In the genomic region with DNA sequence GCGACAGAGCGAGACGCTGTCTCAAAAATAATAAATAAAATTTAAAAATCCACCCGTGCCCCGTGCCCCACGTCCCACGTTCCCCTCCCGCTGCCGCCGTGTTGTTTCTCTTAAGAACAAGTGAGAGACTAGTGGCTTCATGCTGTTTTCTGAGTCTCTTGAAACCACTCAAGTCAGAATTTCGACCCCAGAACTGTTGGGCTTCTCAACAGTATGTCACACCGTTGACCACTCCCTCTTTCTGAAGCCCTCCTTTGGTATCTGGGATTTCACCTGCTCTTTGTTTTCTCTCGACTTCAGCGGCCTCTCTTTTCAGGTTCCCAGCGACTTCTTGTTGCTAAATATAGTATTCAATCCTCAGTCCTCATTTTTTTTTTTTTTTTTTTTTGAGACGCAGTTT, we compare ENCODE assay signal across 8 cellular contexts. TPM values are rescaled to one million over a fixed set of nuclear protein-coding genes. Genes with fewer than 3 reads are reported as not detected.
DNase-seq lines count a peak whose midpoint lies in the region; ATAC-seq, FAIRE-seq and TF ChIP-seq lines count a peak whose summit lies in the region.

No MANE protein-coding gene starts in this region.

- peaks cover 6% of the 10 kb centered on the region for H3K4me1 ChIP-seq in keratinocyte (ENCODE audit: control insufficient read depth, extremely low read depth, insufficient read depth, low read length)
- peaks cover 6% of the 10 kb centered on the region for H3K4me1 ChIP-seq in testis

- H3K4me3 Mint-ChIP-seq in activated CD4-positive, alpha-beta T cell treated with anti-CD3 and anti-CD28 coated beads for 36 hours, result peak overlapping the region; percentile 93
- H3K4me3 Mint-ChIP-seq in activated T-helper 1 cell treated with anti-CD3 and anti-CD28 coated beads, Interleukin-12 subunit alpha, Interleukin-12 subunit beta, Interleukin-2, Interleukin-4 antibody, amounts not matched to agents 30 ng/mL and 10 ng/mL and 1 ng/mL, durations not matched to agents 14 hours and 24 hours and 36 hours, result peak overlapping the region; percentile 99

- no peak for TF ChIP-seq CTCF in keratinocyte (optimal IDR thresholded peaks at IDR 0.05 in 1 of 3, IDR thresholded peaks at IDR 0.05 in 1 of 3, conservative IDR thresholded peaks at IDR 0.05 in 1 of 3; ENCODE audit: extremely low read depth in 1 of 3, insufficient read depth in 2 of 3, low read length in 3 of 3)
- TF ChIP-seq CTCF in testis (IDR thresholded peaks at IDR 0.05), result no peak

- H3K36me3 Mint-ChIP-seq in activated CD4-positive, alpha-beta T cell treated with anti-CD3 and anti-CD28 coated beads for 36 hours (ENCODE audit: low read depth), result peaks cover 5% of the 10 kb centered on the region
- peaks cover 19% of the 10 kb centered on the region for H3K36me3 Mint-ChIP-seq in activated T-helper 1 cell treated with anti-CD3 and anti-CD28 coated beads, Interleukin-12 subunit alpha, Interleukin-12 subunit beta, Interleukin-2, Interleukin-4 antibody, amounts not matched to agents 30 ng/mL and 10 ng/mL and 1 ng/mL, durations not matched to agents 14 hours and 24 hours and 36 hours (ENCODE audit: low read depth)

- no peaks in the 10 kb centered on the region for H3K9me3 Mint-ChIP-seq in activated CD4-positive, alpha-beta T cell treated with anti-CD3 and anti-CD28 coated beads for 36 hours (ENCODE audit: low read depth)
- no peaks in the 10 kb centered on the region for H3K9me3 Mint-ChIP-seq in activated T-helper 1 cell treated with anti-CD3 and anti-CD28 coated beads, Interleukin-12 subunit alpha, Interleukin-12 subunit beta, Interleukin-2, Interleukin-4 antibody, amounts not matched to agents 30 ng/mL and 10 ng/mL and 1 ng/mL, durations not matched to agents 14 hours and 24 hours and 36 hours

- 38 to 39% methylated on average over 16 of the region's 16 CpGs for WGBS in testis, 2 donors

- intact Hi-C loops in activated CD4-positive, alpha-beta T cell treated with anti-CD3 and anti-CD28 coated beads for 36 hours (cut with DNase I, micrococcal nuclease), result loop anchor here (1.0 to 2.0 kb wide), 5 partner anchors 9 to 286 kb away; partner anchors contain the start of genes MAPK1 (in 1 of the 2) and PPM1F (in 1 of the 2)
- intact Hi-C loops in activated T-helper 1 cell treated with anti-CD3 and anti-CD28 coated beads, Interleukin-12 subunit alpha, Interleukin-12 subunit beta, Interleukin-2, Interleukin-4 antibody, amounts not matched to agents 30 ng/mL and 10 ng/mL and 1 ng/mL, durations not matched to agents 14 hours and 24 hours and 36 hours (cut with micrococcal nuclease), result loop anchor here (1.0 to 5.0 kb wide), 5 partner anchors 9 to 286 kb away; partner anchors contain the start of genes MAPK1, PPM1F and YPEL1
- intact Hi-C loops in testis (cut with DNase I; ENCODE audit: low total_unique reads), result no loop called here

- no peaks in the 10 kb centered on the region for H3K27me3 Mint-ChIP-seq in activated CD4-positive, alpha-beta T cell treated with anti-CD3 and anti-CD28 coated beads for 36 hours
- no peaks in the 10 kb centered on the region for H3K27me3 Mint-ChIP-seq in activated T-helper 1 cell treated with anti-CD3 and anti-CD28 coated beads, Interleukin-12 subunit alpha, Interleukin-12 subunit beta, Interleukin-2, Interleukin-4 antibody, amounts not matched to agents 30 ng/mL and 10 ng/mL and 1 ng/mL, durations not matched to agents 14 hours and 24 hours and 36 hours (ENCODE audit: insufficient read depth)

- peaks cover 27% of the 10 kb centered on the region for H3K4me1 Mint-ChIP-seq in activated CD4-positive, alpha-beta T cell treated with anti-CD3 and anti-CD28 coated beads for 36 hours
- peaks cover 30% of the 10 kb centered on the region for H3K4me1 Mint-ChIP-seq in activated T-helper 1 cell treated with anti-CD3 and anti-CD28 coated beads, Interleukin-12 subunit alpha, Interleukin-12 subunit beta, Interleukin-2, Interleukin-4 antibody, amounts not matched to agents 30 ng/mL and 10 ng/mL and 1 ng/mL, durations not matched to agents 14 hours and 24 hours and 36 hours (ENCODE audit: low read depth)

- no peak for ATAC-seq in activated CD4-positive, alpha-beta T cell treated with anti-CD3 and anti-CD28 coated beads for 36 hours
- no peak for ATAC-seq in HG03139 (IDR thresholded peaks at IDR 0.05; ENCODE audit: unreplicated experiment)

- no peak for DNase-seq in activated CD4-positive, alpha-beta T cell treated with anti-CD3 and anti-CD28 coated beads for 36 hours
- DNase-seq in activated CD4-positive, alpha-beta T cell treated with anti-CD3 and anti-CD28 coated beads, Interleukin-2, amount 50 U/mL, for 1 hour, result no peak
- DNase-seq in activated T-helper 1 cell treated with anti-CD3 and anti-CD28 coated beads, Interleukin-12 subunit alpha, Interleukin-12 subunit beta, Interleukin-2, Interleukin-4 antibody, amounts not matched to agents 30 ng/mL and 10 ng/mL and 1 ng/mL, durations not matched to agents 14 hours and 24 hours and 36 hours (ENCODE audit: low spot score), result no peak
- DNase-seq in keratinocyte (ENCODE audit: low read depth, low spot score) (no peak), testis (no peak), SKM-1 (lab: John Stamatoyannopoulos, UW; ENCODE audit: unreplicated experiment) (no peak), pons (ENCODE audit: low spot score) (no peak)

- peaks cover 17% of the 10 kb centered on the region for H3K79me2 ChIP-seq in keratinocyte (ENCODE audit: control insufficient read depth, insufficient read depth, low read length)

- H3K9me1 ChIP-seq in keratinocyte (ENCODE audit: control insufficient read depth, extremely low read depth, insufficient read depth, low read length), result no peaks in the 10 kb centered on the region

- H3K27ac Mint-ChIP-seq in activated CD4-positive, alpha-beta T cell treated with anti-CD3 and anti-CD28 coated beads for 36 hours, result peak overlapping the region; percentile 96
- H3K27ac Mint-ChIP-seq in activated T-helper 1 cell treated with anti-CD3 and anti-CD28 coated beads, Interleukin-12 subunit alpha, Interleukin-12 subunit beta, Interleukin-2, Interleukin-4 antibody, amounts not matched to agents 30 ng/mL and 10 ng/mL and 1 ng/mL, durations not matched to agents 14 hours and 24 hours and 36 hours, result peak overlapping the region; percentile 97

- TF ChIP-seq POLR2A in testis (IDR thresholded peaks at IDR 0.05), result no peak

- POLR2A ChIA-PET in activated CD4-positive, alpha-beta T cell treated with anti-CD3 and anti-CD28 coated beads for 36 hours (lab: Charles Lee), result interaction anchor here (0.7 kb wide), 2 partner anchors 15 to 547 kb away, joined by 3 read pairs; no protein-coding TSS in a partner anchor

- H2AFZ ChIP-seq in keratinocyte (ENCODE audit: control insufficient read depth, low read length), result no peak overlapping the region

- CTCF ChIA-PET in activated CD4-positive, alpha-beta T cell treated with anti-CD3 and anti-CD28 coated beads for 36 hours (lab: Charles Lee), result interaction anchor here (0.8 to 1.7 kb wide), 3 partner anchors 20 to 198 kb away, joined by 3 to 4 read pairs (median 4); no protein-coding TSS in a partner anchor

- dilution Hi-C loops in keratinocyte (cut with MboI; ENCODE audit: extremely low pct_ligation_motif_present, low sequenced_read_pairs), result no loop called here

- H3K9me3 ChIP-seq in keratinocyte (ENCODE audit: control insufficient read depth, low read depth, low read length), result no peaks in the 10 kb centered on the region
- H3K9me3 ChIP-seq in testis, result no peaks in the 10 kb centered on the region

- H3K9ac ChIP-seq in keratinocyte (ENCODE audit: control insufficient read depth, extremely low read depth, insufficient read depth, low read length), result peak overlapping the region; percentile 86

- peak overlapping the region; percentile 86 for H3K4me2 ChIP-seq in keratinocyte (ENCODE audit: control insufficient read depth, extremely low read depth, insufficient read depth, low read depth, low read length)

- H4K20me1 ChIP-seq in keratinocyte (ENCODE audit: control insufficient read depth, extremely low read depth, insufficient read depth, low read length), result no peaks in the 10 kb centered on the region

- H3K27me3 ChIP-seq in keratinocyte (ENCODE audit: control insufficient read depth, extremely low read depth, insufficient read depth, low read length) (no peaks in the 10 kb centered on the region), testis (no peaks in the 10 kb centered on the region)

- H3K4me3 ChIP-seq in keratinocyte (ENCODE audit: control insufficient read depth in 2 of 3, extremely low read depth in 1 of 3, insufficient read depth in 2 of 3, low read depth in 1 of 3, low read length in 3 of 3) (peak overlapping the region; percentile 70 to 87 (median 80)), testis (peak overlapping the region; percentile 77 to 87)

- H3K36me3 ChIP-seq in keratinocyte (ENCODE audit: control insufficient read depth in 2 of 2, extremely low read depth in 1 of 2, insufficient read depth in 2 of 2, low read length in 2 of 2) (peaks cover 10 to 11% of the 10 kb centered on the region in 2 experiments), testis (ENCODE audit: low read depth, missing control alignments) (no peaks in the 10 kb centered on the region)

- peak; percentile 46 for FAIRE-seq in keratinocyte (lab: Jason Lieb, UNC)

- no peak overlapping the region for H3K27ac ChIP-seq in keratinocyte (ENCODE audit: control insufficient read depth, insufficient read depth, low read length)
- H3K27ac ChIP-seq in testis, result no peak overlapping the region

RNA-seq across cellular contexts. Expression of gene PPIL2, which starts 1.0 kb away (rescaled TPM):
- 10 to 100 TPM; 42.8 to 57.7 TPM for total RNA-seq in activated CD4-positive, alpha-beta T cell treated with anti-CD3 and anti-CD28 coated beads for 36 hours
- total RNA-seq in activated T-helper 1 cell treated with anti-CD3 and anti-CD28 coated beads, Interleukin-12 subunit alpha, Interleukin-12 subunit beta, Interleukin-2, Interleukin-4 antibody, amounts not matched to agents 30 ng/mL and 10 ng/mL and 1 ng/mL, durations not matched to agents 14 hours and 24 hours and 36 hours, result 53.1 and 53.3 TPM in 2 replicates
- polyA plus RNA-seq in keratinocyte (24.6 to 31.4 TPM (median 30.2 TPM) in 3 replicates), testis (ENCODE audit: insufficient read depth, low read depth, low replicate concordance) (35.5 TPM)
- polyA plus RNA-seq in keratinocyte (2011; ENCODE audit: low read depth), result 17.0 TPM
- polyA plus RNA-seq in keratinocyte (2011; cell fraction: cytosol; rRNA removed), result 15.6 and 17.9 TPM in 2 replicates
- polyA plus RNA-seq in keratinocyte (2011; cell fraction: nucleus; rRNA removed), result 89.2 and 97.9 TPM in 2 replicates
- 13.2 and 24.8 TPM in 2 replicates for polyA plus RNA-seq in keratinocyte (2012; ENCODE audit: low replicate concordance)
- 22.6 to 43.1 TPM (median 32.5 TPM) in 3 replicates for polyA minus RNA-seq in keratinocyte
- 7.7 TPM for polyA minus RNA-seq in keratinocyte (2011; cell fraction: cytosol; rRNA and poly(A)+ RNA removed)
- 30.6 and 34.7 TPM in 2 replicates for polyA minus RNA-seq in keratinocyte (2011; cell fraction: nucleus; rRNA and poly(A)+ RNA removed)
- 10 to 100 TPM; 64.6 to 65.3 TPM for total RNA-seq in testis

RNA-seq across cellular contexts. Expression of gene SDF2L1, which starts 24.7 kb away (rescaled TPM):
- 10 to 100 TPM; 13.7 to 32.8 TPM for total RNA-seq in activated CD4-positive, alpha-beta T cell treated with anti-CD3 and anti-CD28 coated beads for 36 hours
- 98.8 and 100 TPM in 2 replicates for total RNA-seq in activated T-helper 1 cell treated with anti-CD3 and anti-CD28 coated beads, Interleukin-12 subunit alpha, Interleukin-12 subunit beta, Interleukin-2, Interleukin-4 antibody, amounts not matched to agents 30 ng/mL and 10 ng/mL and 1 ng/mL, durations not matched to agents 14 hours and 24 hours and 36 hours
- polyA plus RNA-seq in keratinocyte, result 23.2 to 33.1 TPM (median 25.6 TPM) in 3 replicates
- polyA plus RNA-seq in keratinocyte (2011; ENCODE audit: low read depth), result 4.1 TPM
- polyA plus RNA-seq in keratinocyte (2011; cell fraction: cytosol; rRNA removed), result 14.4 and 27.0 TPM in 2 replicates
- polyA plus RNA-seq in keratinocyte (2011; cell fraction: nucleus; rRNA removed), result 13.4 and 18.9 TPM in 2 replicates
- polyA plus RNA-seq in keratinocyte (2012; ENCODE audit: low replicate concordance), result 22.4 and 89.4 TPM in 2 replicates
- 8.1 to 30.3 TPM (median 15.7 TPM) in 3 replicates for polyA minus RNA-seq in keratinocyte
- polyA minus RNA-seq in keratinocyte (2011; cell fraction: cytosol; rRNA and poly(A)+ RNA removed), result 46.6 TPM
- 6.4 and 6.6 TPM in 2 replicates for polyA minus RNA-seq in keratinocyte (2011; cell fraction: nucleus; rRNA and poly(A)+ RNA removed)
- total RNA-seq in testis, result 10 to 100 TPM; 33.0 to 34.3 TPM
- polyA plus RNA-seq in testis (ENCODE audit: insufficient read depth, low read depth, low replicate concordance), result 23.9 TPM

RNA-seq across cellular contexts. Expression of gene CCDC116, which starts 34.2 kb away (rescaled TPM):
- under 1 TPM; 0.23 to 0.33 TPM for total RNA-seq in activated CD4-positive, alpha-beta T cell treated with anti-CD3 and anti-CD28 coated beads for 36 hours
- total RNA-seq in activated T-helper 1 cell treated with anti-CD3 and anti-CD28 coated beads, Interleukin-12 subunit alpha, Interleukin-12 subunit beta, Interleukin-2, Interleukin-4 antibody, amounts not matched to agents 30 ng/mL and 10 ng/mL and 1 ng/mL, durations not matched to agents 14 hours and 24 hours and 36 hours, result 0.54 and 0.73 TPM in 2 replicates
- 0.03 TPM in 3 replicates for polyA plus RNA-seq in keratinocyte
- not detected for polyA plus RNA-seq in keratinocyte (2011; ENCODE audit: low read depth)
- not detected in 2 replicates for polyA plus RNA-seq in keratinocyte (2011; cell fraction: cytosol; rRNA removed)
- 0.11 and 0.19 TPM in 2 replicates for polyA plus RNA-seq in keratinocyte (2011; cell fraction: nucleus; rRNA removed)
- polyA plus RNA-seq in keratinocyte (2012; ENCODE audit: low replicate concordance), result 0.17 TPM in 1 of 2 replicates, not detected in the other
- polyA minus RNA-seq in keratinocyte, result not detected in 3 replicates
- polyA minus RNA-seq in keratinocyte (2011; cell fraction: cytosol; rRNA and poly(A)+ RNA removed), result not detected
- not detected in 2 replicates for polyA minus RNA-seq in keratinocyte (2011; cell fraction: nucleus; rRNA and poly(A)+ RNA removed)
- 10 to 100 TPM; 16.0 to 28.6 TPM for total RNA-seq in testis
- 54.0 TPM for polyA plus RNA-seq in testis (ENCODE audit: insufficient read depth, low read depth, low replicate concordance)

RNA-seq across cellular contexts. Expression of gene YDJC, which starts 37.0 kb away (rescaled TPM):
- 10 to 100 TPM; 43.4 to 54.0 TPM for total RNA-seq in activated CD4-positive, alpha-beta T cell treated with anti-CD3 and anti-CD28 coated beads for 36 hours
- 51.7 and 51.8 TPM in 2 replicates for total RNA-seq in activated T-helper 1 cell treated with anti-CD3 and anti-CD28 coated beads, Interleukin-12 subunit alpha, Interleukin-12 subunit beta, Interleukin-2, Interleukin-4 antibody, amounts not matched to agents 30 ng/mL and 10 ng/mL and 1 ng/mL, durations not matched to agents 14 hours and 24 hours and 36 hours
- polyA plus RNA-seq in keratinocyte (18.2 to 31.8 TPM (median 22.3 TPM) in 3 replicates), testis (ENCODE audit: insufficient read depth, low read depth, low replicate concordance) (9.9 TPM)
- polyA plus RNA-seq in keratinocyte (2011; ENCODE audit: low read depth), result 6.9 TPM
- 16.3 and 45.3 TPM in 2 replicates for polyA plus RNA-seq in keratinocyte (2011; cell fraction: cytosol; rRNA removed)
- 16.6 and 28.9 TPM in 2 replicates for polyA plus RNA-seq in keratinocyte (2011; cell fraction: nucleus; rRNA removed)
- 19.0 and 36.5 TPM in 2 replicates for polyA plus RNA-seq in keratinocyte (2012; ENCODE audit: low replicate concordance)
- 5.3 to 16.2 TPM (median 12.4 TPM) in 3 replicates for polyA minus RNA-seq in keratinocyte
- 56.2 TPM for polyA minus RNA-seq in keratinocyte (2011; cell fraction: cytosol; rRNA and poly(A)+ RNA removed)
- polyA minus RNA-seq in keratinocyte (2011; cell fraction: nucleus; rRNA and poly(A)+ RNA removed), result 12.6 and 17.6 TPM in 2 replicates
- total RNA-seq in testis, result 10 to 100 TPM; 36.5 to 37.1 TPM
